In genomic region chr2:62456721-62457539, GRCh38 we compare ENCODE assay signal across 8 cellular contexts. TPM values are rescaled to one million over a fixed set of nuclear protein-coding genes. Genes with fewer than 3 reads are reported as not detected.
A peak's percentile ranks its signal among the peaks of the same experiment; 100 is the strongest.
DNase-seq lines count a peak whose midpoint lies in the region; ATAC-seq, FAIRE-seq and TF ChIP-seq lines count a peak whose summit lies in the region.

No MANE protein-coding gene starts in this region.

- H3K4me1 ChIP-seq in hepatocyte (ENCODE audit: insufficient read depth) = peaks cover 14% of the 10 kb centered on the region

- H4K20me1 ChIP-seq in hepatocyte (ENCODE audit: insufficient read depth, poor library complexity, severe bottlenecking) = no peaks in the 10 kb centered on the region

- no peaks in the 10 kb centered on the region for H3K9me2 ChIP-seq in hepatocyte (replicated peaks; ENCODE audit: insufficient read depth)

- ATAC-seq in HG03469 (IDR thresholded peaks at IDR 0.05; ENCODE audit: unreplicated experiment) = no peak

- peak; percentile 74 for FAIRE-seq in GM12891 (lab: Jason Lieb, UNC)

- in situ Hi-C loops in astrocyte of the cerebellum (cut with HindIII; ENCODE audit: low sequenced_read_pairs) = loop anchor here (5.0 kb wide), 1 partner anchor 45 kb away; no protein-coding TSS in a partner anchor

- H3K4me2 ChIP-seq in hepatocyte = peak overlapping the region; percentile 91

- peak overlapping the region; percentile 95 for H2AFZ ChIP-seq in hepatocyte

- H3K9me3 ChIP-seq in hepatocyte (ENCODE audit: low read depth) = no peaks in the 10 kb centered on the region

- H3K27ac ChIP-seq in hepatocyte = peak overlapping the region; percentile 72

- no peaks in the 10 kb centered on the region for H3K36me3 ChIP-seq in hepatocyte (replicated peaks; ENCODE audit: insufficient read depth, low read depth)

- no peak for TF ChIP-seq POLR2A in GM12891 (IDR thresholded peaks at IDR 0.05; ENCODE audit: low read depth, low read length)

- 7% methylated on average over 49 of the region's 52 CpGs for WGBS in hepatocyte (ENCODE audit: low lambda C conversion rate, missing lambda C conversion rate)

- TF ChIP-seq CTCF in HFF-Myc (IDR thresholded peaks at IDR 0.05; ENCODE audit: low read depth, low read length, missing control alignments) (peak; percentile 86), astrocyte of the cerebellum (IDR thresholded peaks at IDR 0.05; ENCODE audit: low read depth, low read length, missing control alignments) (peak; percentile 83), hepatocyte (IDR thresholded peaks at IDR 0.05; ENCODE audit: poor library complexity) (peak; percentile 98)

- H3K4me3 ChIP-seq in HFF-Myc (replicated peaks; ENCODE audit: low read depth, low read length) (peak overlapping the region; percentile 48), astrocyte of the cerebellum (ENCODE audit: low read depth, low read length) (peak overlapping the region; percentile 49), hepatocyte (peak overlapping the region; percentile 86)

- H3K27me3 ChIP-seq in hepatocyte = no peaks in the 10 kb centered on the region

- no peaks in the 10 kb centered on the region for H3K79me2 ChIP-seq in hepatocyte

- DNase-seq in GM12891 (ENCODE audit: insufficient read length, low spot score) (peak; percentile 86), HFF-Myc (ENCODE audit: extremely low read depth, low read depth) (no peak), NAMALWA (ENCODE audit: low spot score) (peak; percentile 70), T1000 (lab: John Stamatoyannopoulos, UW) (peak; percentile 80), astrocyte of the cerebellum (ENCODE audit: low read depth) (no peak), hepatocyte (ENCODE audit: low spot score) (peak; percentile 85), retina (peak; percentile 95)

TF ChIP-seq in GM12891, 5 proteins besides CTCF, POLR2A, EP300 and RAD21:
- no peak for TF ChIP-seq PAX5 (IDR thresholded peaks at IDR 0.05; ENCODE audit: insufficient read depth, low read length, severe bottlenecking)
- TF ChIP-seq POU2F2 (IDR thresholded peaks at IDR 0.05; ENCODE audit: low read depth, low read length) = no peak
- no peak for TF ChIP-seq TAF1 (IDR thresholded peaks at IDR 0.05; ENCODE audit: low read depth, low read length)

RNA-seq across cellular contexts. Expression of gene TMEM17, which starts 49.1 kb away (rescaled TPM):
- 0.67 TPM for polyA plus RNA-seq in GM12891 (2012; ENCODE audit: low read depth, missing spikeins)
- total RNA-seq in hepatocyte = 3.6 and 4.3 TPM in 2 replicates
- polyA plus RNA-seq in hepatocyte = 3.6 and 5.2 TPM in 2 replicates

Comparison
In these comparisons a context has a peak if more than half of its experiments do, and no peak if none do; other contexts are left out.
1. DNase-seq: peak in GM12891 (single experiment), NAMALWA (single experiment), T1000 (single experiment), hepatocyte (single experiment) and retina (single experiment); none in HFF-Myc (single experiment) and astrocyte of the cerebellum (single experiment).
2. Peak in every context shown above with its lines, with median percentiles within 50 percentile points of each other: H3K4me3 ChIP-seq and CTCF ChIP-seq.